Comparison of ENCODE assay signal across 9 cellular contexts in genomic region chr5:36657563-36657995, GRCh38. TPM values are rescaled to one million over a fixed set of nuclear protein-coding genes. Genes with fewer than 3 reads are reported as not detected.
DNase-seq lines count a peak whose midpoint lies in the region; ATAC-seq and TF ChIP-seq lines count a peak whose summit lies in the region.
"Had no signal": no experiment of that assay in that cellular context is flagged by ENCODE, and none has a peak within 500 bp of the region (broad histone marks: within the 10 kb centered on the region; RNA-seq: fewer than 3 reads in every experiment).

No MANE protein-coding gene starts in this region.

- H3K4me1 ChIP-seq in fibroblast of lung (ENCODE audit: control insufficient read depth, extremely low read depth, insufficient read depth, low read length), result peaks cover 11% of the 10 kb centered on the region
- H3K4me1 ChIP-seq in trophoblast cell (ENCODE audit: control insufficient read depth in 1 of 2, insufficient read depth in 2 of 2, low read length in 2 of 2), result peaks cover 24 to 26% of the 10 kb centered on the region in 2 experiments

- H3K4me2 ChIP-seq in fibroblast of lung (ENCODE audit: extremely low read depth, insufficient read depth, low read length), result peak overlapping the region; percentile 66
- H3K4me2 ChIP-seq in trophoblast cell (ENCODE audit: low read length), result no peak overlapping the region

- no peak overlapping the region for H3K23ac ChIP-seq in trophoblast cell (ENCODE audit: low read length)

- no peak overlapping the region for H3K27ac Mint-ChIP-seq in activated naive CD4-positive, alpha-beta T cell treated with anti-CD3 and anti-CD28 coated beads for 36 hours
- H3K27ac Mint-ChIP-seq: activated naive CD4-positive, alpha-beta T cell treated with anti-CD3 and anti-CD28 coated beads, Interleukin-2, amount 50 U/mL, for 24 hours had no signal

- H3K27me3 ChIP-seq in fibroblast of lung (ENCODE audit: control insufficient read depth, insufficient read depth, low read length) (no peaks in the 10 kb centered on the region), trophoblast cell (ENCODE audit: insufficient read depth, low read length) (no peaks in the 10 kb centered on the region)

- TF ChIP-seq CTCF in fibroblast of lung (conservative IDR thresholded peaks at IDR 0.05 in 1 of 2, IDR thresholded peaks at IDR 0.05 in 1 of 2; ENCODE audit: low read depth in 1 of 2, low read length in 2 of 2), result no peak

- DNase-seq in DMS153 treated with DMSO at 0.1 percent for 48 hours (lab: John Stamatoyannopoulos, UW; ENCODE audit: unreplicated experiment) (peak; percentile 43), RKO (ENCODE audit: low spot score) (peak; percentile 89), fibroblast of lung (ENCODE audit: low read depth in 2 of 2) (peak; percentile 100), trophoblast cell (peak; percentile 32 to 66), GM19238 (ENCODE audit: insufficient read length, low spot score) (no peak)
- no peak for DNase-seq in stimulated activated CD8-positive, alpha-beta memory T cell treated with anti-CD3 and anti-CD28 coated beads, Interleukin-4, amount 100 ng/mL, for 48 hours
- DNase-seq in activated naive CD4-positive, alpha-beta T cell treated with anti-CD3 and anti-CD28 coated beads for 36 hours, result no peak

- H3K79me2 ChIP-seq in fibroblast of lung (ENCODE audit: control insufficient read depth, insufficient read depth, low read length) (no peaks in the 10 kb centered on the region), trophoblast cell (ENCODE audit: control insufficient read depth, insufficient read depth, low read length, poor library complexity) (peaks cover 6% of the 10 kb centered on the region)

- H3K4me1 Mint-ChIP-seq in activated naive CD4-positive, alpha-beta T cell treated with anti-CD3 and anti-CD28 coated beads for 36 hours (ENCODE audit: low read depth), result no peaks in the 10 kb centered on the region
- H3K4me1 Mint-ChIP-seq: activated naive CD4-positive, alpha-beta T cell treated with anti-CD3 and anti-CD28 coated beads, Interleukin-2, amount 50 U/mL, for 24 hours had no signal

- CTCF ChIA-PET in activated naive CD4-positive, alpha-beta T cell treated with anti-CD3 and anti-CD28 coated beads for 36 hours (lab: Charles Lee), result no interaction called here

- peaks cover 17% of the 10 kb centered on the region for H3K79me1 ChIP-seq in trophoblast cell (ENCODE audit: low read length)

- no peak overlapping the region for H3K14ac ChIP-seq in trophoblast cell (ENCODE audit: low read length)

- H3K36me3 Mint-ChIP-seq in activated naive CD4-positive, alpha-beta T cell treated with anti-CD3 and anti-CD28 coated beads for 36 hours (ENCODE audit: low read depth), result no peaks in the 10 kb centered on the region
- H3K36me3 Mint-ChIP-seq: activated naive CD4-positive, alpha-beta T cell treated with anti-CD3 and anti-CD28 coated beads, Interleukin-2, amount 50 U/mL, for 24 hours had no signal

- H4K91ac ChIP-seq in trophoblast cell (ENCODE audit: low read depth, low read length), result no peak overlapping the region

- H3K9ac ChIP-seq in fibroblast of lung (ENCODE audit: insufficient read depth, low read length) (no peak overlapping the region), trophoblast cell (ENCODE audit: low read length) (no peak overlapping the region)

- H2AFZ ChIP-seq in fibroblast of lung (ENCODE audit: low read length), result peak overlapping the region; percentile 4
- H2AFZ ChIP-seq in trophoblast cell (ENCODE audit: insufficient read depth, low read length, poor library complexity), result no peak overlapping the region

- WGBS in trophoblast cell (ENCODE audit: extremely low coverage, insufficient coverage, insufficient read length), result no CpG with 5 or more reads among the region's 5 CpGs

- H3K36me3 ChIP-seq in fibroblast of lung (ENCODE audit: control insufficient read depth, insufficient read depth, low read length) (no peaks in the 10 kb centered on the region), trophoblast cell (ENCODE audit: control insufficient read depth in 1 of 2, insufficient read depth in 2 of 2, low read length in 2 of 2) (peaks cover 1 to 5% of the 10 kb centered on the region in 2 experiments)

- H3K18ac ChIP-seq in trophoblast cell (ENCODE audit: low read length), result no peak overlapping the region

- intact Hi-C loops in activated naive CD4-positive, alpha-beta T cell treated with anti-CD3 and anti-CD28 coated beads for 36 hours (cut with micrococcal nuclease), result no loop called here

- H3K9me3 ChIP-seq in fibroblast of lung (ENCODE audit: control insufficient read depth, insufficient read depth, low read depth, low read length), result no peaks in the 10 kb centered on the region
- H3K9me3 ChIP-seq in trophoblast cell (ENCODE audit: insufficient read depth, low read depth, low read length), result no peaks in the 10 kb centered on the region

- peaks cover 23% of the 10 kb centered on the region for H3K27me3 Mint-ChIP-seq in activated naive CD4-positive, alpha-beta T cell treated with anti-CD3 and anti-CD28 coated beads for 36 hours (ENCODE audit: low read depth)

- ATAC-seq in GM18870 (IDR thresholded peaks at IDR 0.05; ENCODE audit: unreplicated experiment), result no peak

- no peak overlapping the region for H3K4me3 Mint-ChIP-seq in activated naive CD4-positive, alpha-beta T cell treated with anti-CD3 and anti-CD28 coated beads for 36 hours
- H3K4me3 Mint-ChIP-seq: activated naive CD4-positive, alpha-beta T cell treated with anti-CD3 and anti-CD28 coated beads, Interleukin-2, amount 50 U/mL, for 24 hours had no signal

- H4K20me1 ChIP-seq in fibroblast of lung (ENCODE audit: control insufficient read depth, extremely low read depth, insufficient read depth, low read length), result no peaks in the 10 kb centered on the region

- H3K4me3 ChIP-seq in fibroblast of lung (replicated peaks in 1 of 4; ENCODE audit: control extremely low read depth in 1 of 4, insufficient read depth in 1 of 4, low read depth in 3 of 4, low read length in 4 of 4), result no peak overlapping the region
- no peak overlapping the region for H3K4me3 ChIP-seq in trophoblast cell (ENCODE audit: low read depth, low read length)

- no peaks in the 10 kb centered on the region for H3K9me3 Mint-ChIP-seq in activated naive CD4-positive, alpha-beta T cell treated with anti-CD3 and anti-CD28 coated beads for 36 hours
- H3K9me3 Mint-ChIP-seq: activated naive CD4-positive, alpha-beta T cell treated with anti-CD3 and anti-CD28 coated beads, Interleukin-2, amount 50 U/mL, for 24 hours had no signal

- no peak overlapping the region for H2BK12ac ChIP-seq in trophoblast cell (ENCODE audit: low read length)

- H2BK120ac ChIP-seq in trophoblast cell (ENCODE audit: insufficient read depth, low read length, poor library complexity), result peak overlapping the region; percentile 4

- H2BK5ac ChIP-seq in trophoblast cell (ENCODE audit: low read depth, low read length, poor library complexity), result peak overlapping the region; percentile 36

- H2AK5ac ChIP-seq in trophoblast cell (ENCODE audit: low read length), result no peak overlapping the region

- no peak overlapping the region for H4K8ac ChIP-seq in trophoblast cell (ENCODE audit: low read depth, low read length)

- H4K12ac ChIP-seq in trophoblast cell (ENCODE audit: low read depth, low read length), result no peak overlapping the region

- H3K4ac ChIP-seq in trophoblast cell (ENCODE audit: low read depth, low read length), result no peak overlapping the region

- H3K27ac ChIP-seq in fibroblast of lung (ENCODE audit: insufficient read depth, low read length), result peak overlapping the region; percentile 86
- peak overlapping the region; percentile 27 for H3K27ac ChIP-seq in trophoblast cell (ENCODE audit: low read depth, low read length)

RNA-seq across cellular contexts. Expression of gene SLC1A3, which starts 51.2 kb away (rescaled TPM):
- total RNA-seq in fibroblast of lung, result 3.1 and 3.3 TPM in 2 replicates
- 0.52 and 2.2 TPM in 2 replicates for polyA plus RNA-seq in fibroblast of lung
- polyA plus RNA-seq in fibroblast of lung (2012), result 0.56 and 2.2 TPM in 2 replicates
- 0.37 TPM in 1 of 2 replicates, not detected in the other for polyA minus RNA-seq in fibroblast of lung (ENCODE audit: low replicate concordance)
- 49.7 and 52.2 TPM in 2 replicates for polyA plus RNA-seq in trophoblast cell (2013)
- under 1 TPM; 0.86 to 0.99 TPM for total RNA-seq in activated naive CD4-positive, alpha-beta T cell treated with anti-CD3 and anti-CD28 coated beads for 36 hours

Comparison
In these comparisons a context has a peak if more than half of its experiments do, and no peak if none do; other contexts are left out.
1. DNase-seq: peak in DMS153 treated with DMSO at 0.1 percent for 48 hours (single experiment), RKO (single experiment), fibroblast of lung (2 of 2) and trophoblast cell (2 of 2); none in stimulated activated CD8-positive, alpha-beta memory T cell treated with anti-CD3 and anti-CD28 coated beads, Interleukin-4, amount 100 ng/mL, for 48 hours (single experiment), GM19238 (single experiment) and activated naive CD4-positive, alpha-beta T cell treated with anti-CD3 and anti-CD28 coated beads for 36 hours (single experiment).